1 cellular context compared by ENCODE assay signal in the genomic region with DNA sequence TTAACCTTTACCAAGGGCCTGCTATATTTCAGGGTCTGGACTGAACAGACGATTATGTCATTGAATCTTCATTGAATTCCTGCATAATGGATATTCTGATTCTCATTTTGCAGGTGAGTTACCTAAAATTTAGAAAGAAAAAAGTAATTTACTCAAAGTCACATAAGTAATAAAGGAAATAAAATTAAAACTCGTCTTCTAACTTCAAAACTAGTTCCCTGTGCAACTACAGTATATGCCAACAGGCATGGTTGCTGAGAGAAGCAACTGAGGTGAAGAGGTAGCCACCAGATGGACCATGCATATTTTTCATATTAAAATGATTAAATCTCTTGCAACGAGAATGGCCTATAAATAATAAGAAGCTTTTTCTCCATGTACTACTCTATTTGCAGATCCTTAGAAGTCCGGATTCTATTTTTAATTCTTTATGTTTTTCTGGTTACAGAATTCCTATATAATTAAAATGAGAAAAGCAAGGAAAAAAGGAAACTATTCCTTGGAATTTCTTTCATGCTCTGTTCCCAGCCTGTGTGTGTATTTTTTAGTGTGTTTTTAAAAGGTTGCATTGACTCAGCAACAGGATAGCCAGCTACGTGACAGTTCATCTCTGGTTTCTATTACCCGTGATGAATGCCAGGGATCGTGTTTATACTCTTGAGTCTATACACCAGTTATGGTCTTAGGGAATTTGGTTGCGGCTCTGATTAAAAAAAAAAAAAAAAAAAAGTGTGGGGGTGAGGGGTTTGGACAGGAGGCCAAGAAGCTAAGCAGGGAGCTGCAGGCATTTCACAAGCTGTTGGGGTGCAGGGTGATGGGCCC.
A peak's percentile ranks its signal among the peaks of the same experiment; 100 is the strongest.
TF ChIP-seq lines count a peak whose summit lies in the region.

No MANE protein-coding gene starts in this region.

TF ChIP-seq in SK-N-SH, 30 proteins besides CTCF, POLR2A, EP300 and RAD21 (continued from another document):
- TF ChIP-seq, protein P1, sequence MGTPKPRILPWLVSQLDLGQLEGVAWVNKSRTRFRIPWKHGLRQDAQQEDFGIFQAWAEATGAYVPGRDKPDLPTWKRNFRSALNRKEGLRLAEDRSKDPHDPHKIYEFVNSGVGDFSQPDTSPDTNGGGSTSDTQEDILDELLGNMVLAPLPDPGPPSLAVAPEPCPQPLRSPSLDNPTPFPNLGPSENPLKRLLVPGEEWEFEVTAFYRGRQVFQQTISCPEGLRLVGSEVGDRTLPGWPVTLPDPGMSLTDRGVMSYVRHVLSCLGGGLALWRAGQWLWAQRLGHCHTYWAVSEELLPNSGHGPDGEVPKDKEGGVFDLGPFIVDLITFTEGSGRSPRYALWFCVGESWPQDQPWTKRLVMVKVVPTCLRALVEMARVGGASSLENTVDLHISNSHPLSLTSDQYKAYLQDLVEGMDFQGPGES (IDR thresholded peaks at IDR 0.05; ENCODE audit: low read depth, low read length): no peak
- TF ChIP-seq TAF1 (IDR thresholded peaks at IDR 0.05; ENCODE audit: borderline replicate concordance, low read depth, low read length) (no peak), ELF1 (IDR thresholded peaks at IDR 0.05) (no peak), GABPA (IDR thresholded peaks at IDR 0.05; ENCODE audit: low read depth) (no peak), FOXJ3 (CRISPR knock-in tag; IDR thresholded peaks at IDR 0.05) (peak; percentile 75; the same call in 1 of the 2 replicates), YY1 (IDR thresholded peaks at IDR 0.05; ENCODE audit: low read depth) (no peak), MXI1 (IDR thresholded peaks at IDR 0.05; ENCODE audit: low read depth, low read length) (no peak), RXRA (IDR thresholded peaks at IDR 0.05; ENCODE audit: borderline replicate concordance, low read depth) (peak; percentile 78; the same call in 1 of the 2 replicates), RCOR1 (IDR thresholded peaks at IDR 0.05; ENCODE audit: low read length) (peak; percentile 81), RFX5 (IDR thresholded peaks at IDR 0.05; ENCODE audit: low read length) (peak; percentile 44), JUND (IDR thresholded peaks at IDR 0.05) (peak; percentile 82), CHD2 (IDR thresholded peaks at IDR 0.05; ENCODE audit: low read length, partially characterized antibody) (no peak), FOXM1 (IDR thresholded peaks at IDR 0.05; ENCODE audit: low read depth) (peak; percentile 83), EZH2phosphoT487 (IDR thresholded peaks at IDR 0.05; ENCODE audit: borderline replicate concordance, low read depth) (no peak), SMC3 (IDR thresholded peaks at IDR 0.05; ENCODE audit: low read depth, low read length) (no peak), GATA2 (CRISPR knock-in tag; IDR thresholded peaks at IDR 0.05) (peak; percentile 38), NFIC (IDR thresholded peaks at IDR 0.05; ENCODE audit: borderline replicate concordance) (peak; percentile 85), POLR2AphosphoS5 (IDR thresholded peaks at IDR 0.05; ENCODE audit: low read depth, low read length) (peak; percentile 89), SIN3A (IDR thresholded peaks at IDR 0.05; ENCODE audit: borderline replicate concordance, low read depth, low read length) (no peak), MEF2A (IDR thresholded peaks at IDR 0.05; ENCODE audit: borderline replicate concordance, low read depth) (peak; percentile 70; the same call in 1 of the 2 replicates), TCF12 (IDR thresholded peaks at IDR 0.05) (peak; percentile 100), FOSL2 (IDR thresholded peaks at IDR 0.05; ENCODE audit: borderline replicate concordance, low read depth) (peak; percentile 72; the same call in 1 of the 2 replicates), NRF1 (IDR thresholded peaks at IDR 0.05; ENCODE audit: low read depth, low read length) (no peak), TEAD4 (IDR thresholded peaks at IDR 0.05; ENCODE audit: borderline replicate concordance, insufficient read depth) (peak; percentile 89; the same call in 1 of the 2 replicates)
- TF ChIP-seq, protein P2, sequence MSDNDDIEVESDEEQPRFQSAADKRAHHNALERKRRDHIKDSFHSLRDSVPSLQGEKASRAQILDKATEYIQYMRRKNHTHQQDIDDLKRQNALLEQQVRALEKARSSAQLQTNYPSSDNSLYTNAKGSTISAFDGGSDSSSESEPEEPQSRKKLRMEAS (IDR thresholded peaks at IDR 0.05; ENCODE audit: low read depth): peak; percentile 43; the same call in 1 of the 2 replicates
- TF ChIP-seq, protein P3, sequence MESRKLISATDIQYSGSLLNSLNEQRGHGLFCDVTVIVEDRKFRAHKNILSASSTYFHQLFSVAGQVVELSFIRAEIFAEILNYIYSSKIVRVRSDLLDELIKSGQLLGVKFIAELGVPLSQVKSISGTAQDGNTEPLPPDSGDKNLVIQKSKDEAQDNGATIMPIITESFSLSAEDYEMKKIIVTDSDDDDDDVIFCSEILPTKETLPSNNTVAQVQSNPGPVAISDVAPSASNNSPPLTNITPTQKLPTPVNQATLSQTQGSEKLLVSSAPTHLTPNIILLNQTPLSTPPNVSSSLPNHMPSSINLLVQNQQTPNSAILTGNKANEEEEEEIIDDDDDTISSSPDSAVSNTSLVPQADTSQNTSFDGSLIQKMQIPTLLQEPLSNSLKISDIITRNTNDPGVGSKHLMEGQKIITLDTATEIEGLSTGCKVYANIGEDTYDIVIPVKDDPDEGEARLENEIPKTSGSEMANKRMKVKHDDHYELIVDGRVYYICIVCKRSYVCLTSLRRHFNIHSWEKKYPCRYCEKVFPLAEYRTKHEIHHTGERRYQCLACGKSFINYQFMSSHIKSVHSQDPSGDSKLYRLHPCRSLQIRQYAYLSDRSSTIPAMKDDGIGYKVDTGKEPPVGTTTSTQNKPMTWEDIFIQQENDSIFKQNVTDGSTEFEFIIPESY (IDR thresholded peaks at IDR 0.05; ENCODE audit: borderline replicate concordance, low read depth): 0 out of 2 replicates have a peak, but pooled peaks have one; percentile 45
- TF ChIP-seq, protein P4, sequence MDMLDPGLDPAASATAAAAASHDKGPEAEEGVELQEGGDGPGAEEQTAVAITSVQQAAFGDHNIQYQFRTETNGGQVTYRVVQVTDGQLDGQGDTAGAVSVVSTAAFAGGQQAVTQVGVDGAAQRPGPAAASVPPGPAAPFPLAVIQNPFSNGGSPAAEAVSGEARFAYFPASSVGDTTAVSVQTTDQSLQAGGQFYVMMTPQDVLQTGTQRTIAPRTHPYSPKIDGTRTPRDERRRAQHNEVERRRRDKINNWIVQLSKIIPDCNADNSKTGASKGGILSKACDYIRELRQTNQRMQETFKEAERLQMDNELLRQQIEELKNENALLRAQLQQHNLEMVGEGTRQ (IDR thresholded peaks at IDR 0.05; ENCODE audit: borderline replicate concordance, low read depth, low read length): no peak
- TF ChIP-seq, protein P5, sequence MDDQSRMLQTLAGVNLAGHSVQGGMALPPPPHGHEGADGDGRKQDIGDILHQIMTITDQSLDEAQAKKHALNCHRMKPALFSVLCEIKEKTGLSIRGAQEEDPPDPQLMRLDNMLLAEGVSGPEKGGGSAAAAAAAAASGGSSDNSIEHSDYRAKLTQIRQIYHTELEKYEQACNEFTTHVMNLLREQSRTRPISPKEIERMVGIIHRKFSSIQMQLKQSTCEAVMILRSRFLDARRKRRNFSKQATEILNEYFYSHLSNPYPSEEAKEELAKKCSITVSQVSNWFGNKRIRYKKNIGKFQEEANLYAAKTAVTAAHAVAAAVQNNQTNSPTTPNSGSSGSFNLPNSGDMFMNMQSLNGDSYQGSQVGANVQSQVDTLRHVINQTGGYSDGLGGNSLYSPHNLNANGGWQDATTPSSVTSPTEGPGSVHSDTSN (IDR thresholded peaks at IDR 0.05): peak; percentile 96
- TF ChIP-seq, protein P6, sequence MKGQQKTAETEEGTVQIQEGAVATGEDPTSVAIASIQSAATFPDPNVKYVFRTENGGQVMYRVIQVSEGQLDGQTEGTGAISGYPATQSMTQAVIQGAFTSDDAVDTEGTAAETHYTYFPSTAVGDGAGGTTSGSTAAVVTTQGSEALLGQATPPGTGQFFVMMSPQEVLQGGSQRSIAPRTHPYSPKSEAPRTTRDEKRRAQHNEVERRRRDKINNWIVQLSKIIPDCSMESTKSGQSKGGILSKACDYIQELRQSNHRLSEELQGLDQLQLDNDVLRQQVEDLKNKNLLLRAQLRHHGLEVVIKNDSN (IDR thresholded peaks at IDR 0.05; ENCODE audit: borderline replicate concordance, low read depth): no peak
